In genomic region chr17:50094753-50095616, GRCh38 we compare ENCODE assay signal across 1 cellular context.
TF ChIP-seq lines count a peak whose summit lies in the region.

PDK2 (plus strand) TSS chr17:50095351; CDS start chr17:50095436, 85 bp downstream.

TF ChIP-seq in IMR-90, 13 proteins besides CTCF, POLR2A, EP300 and RAD21 (continued from another document):
- TF ChIP-seq RCOR1 (IDR thresholded peaks at IDR 0.05; ENCODE audit: insufficient replicate concordance, low read length), result no peak
TF ChIP-seq in IMR-90: peak in this region for 5.
